Comparison of ENCODE assay signal across 12 cellular contexts in the genomic region with DNA sequence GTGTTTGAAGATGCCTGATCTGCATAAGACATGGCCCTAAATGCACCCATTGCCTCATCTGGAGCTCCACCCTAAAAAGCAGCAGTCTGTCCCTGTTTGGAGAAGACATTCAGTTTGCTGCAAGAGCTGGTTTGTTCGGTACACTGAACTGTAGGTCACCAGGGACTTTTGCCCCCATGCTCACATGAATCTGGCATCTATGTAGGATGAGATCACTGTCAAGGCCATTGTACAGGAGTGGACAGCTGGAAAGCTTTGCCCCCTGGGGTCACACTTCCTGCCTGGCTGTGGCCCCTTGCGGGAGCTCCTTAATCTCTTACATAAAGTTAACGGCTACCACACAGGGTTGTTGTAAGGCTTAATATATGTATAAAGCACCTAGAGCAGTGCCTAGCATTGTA.
DNase-seq lines count a peak whose midpoint lies in the region; TF ChIP-seq lines count a peak whose summit lies in the region.
"Had no signal": no experiment of that assay in that cellular context is flagged by ENCODE, and none has a peak within 500 bp of the region (broad histone marks: within the 10 kb centered on the region; RNA-seq: fewer than 3 reads in every experiment).

No MANE protein-coding gene starts in this region.

- H2AFZ ChIP-seq in H9 (ENCODE audit: low read length) = no peak overlapping the region

- H3K18ac ChIP-seq in H9 (ENCODE audit: insufficient read length, low read depth, low read length) = no peak overlapping the region

- no peak overlapping the region for H3K14ac ChIP-seq in H9 (ENCODE audit: insufficient read depth, low read length)

- no peak overlapping the region for H3K27ac ChIP-seq in H9 (ENCODE audit: insufficient read length, low read depth, low read length)
- H3K27ac ChIP-seq: thoracic aorta had no signal

- H3K4me3 ChIP-seq in NT2/D1 (ENCODE audit: insufficient read length, low read depth) (no peak overlapping the region), foreskin fibroblast (ENCODE audit: low read depth in 1 of 2, low read length in 2 of 2) (no peak overlapping the region)
- H3K4me3 ChIP-seq: thoracic aorta had no signal

- no CpG with 5 or more reads among the region's 3 CpGs for WGBS in H9 (ENCODE audit: extremely low coverage, insufficient read length, low lambda C conversion rate)

- H2BK5ac ChIP-seq in H9 (ENCODE audit: insufficient read length, low read length) = no peak overlapping the region

- H3K79me2 ChIP-seq in H9 (ENCODE audit: insufficient read depth, low read length) = no peaks in the 10 kb centered on the region

- H4K5ac ChIP-seq in H9 (ENCODE audit: insufficient read length, low read depth, low read length) = no peak overlapping the region

- H3K27ac Mint-ChIP-seq in H9 (peak overlapping the region in 2 of 3 experiments; percentile 32 to 59; a peak in 3 of 7 replicates), osteocyte (ENCODE audit: unreplicated experiment) (peak overlapping the region; percentile 36)
- H3K27ac Mint-ChIP-seq: activated naive CD8-positive, alpha-beta T cell treated with anti-CD3 and anti-CD28 coated beads for 36 hours; CD8-positive, alpha-beta T cell had no signal

- no peak overlapping the region for H3K23ac ChIP-seq in H9 (ENCODE audit: insufficient read length, low read depth, low read length)

- H3K27me3 Mint-ChIP-seq in H9 (ENCODE audit: low read depth) = no peaks in the 10 kb centered on the region
- H3K27me3 Mint-ChIP-seq in osteocyte (ENCODE audit: unreplicated experiment) = no peaks in the 10 kb centered on the region
- H3K27me3 Mint-ChIP-seq: activated naive CD8-positive, alpha-beta T cell treated with anti-CD3 and anti-CD28 coated beads for 36 hours had no signal

- H2AK5ac ChIP-seq in H9 (ENCODE audit: insufficient read length, low read length) = no peak overlapping the region

- H3K4me1 Mint-ChIP-seq in H9 (peaks cover 13 to 21% of the 10 kb centered on the region in 2 experiments), osteocyte (ENCODE audit: unreplicated experiment) (peaks cover 26% of the 10 kb centered on the region)
- H3K4me1 Mint-ChIP-seq: activated naive CD8-positive, alpha-beta T cell treated with anti-CD3 and anti-CD28 coated beads for 36 hours had no signal

- no peak overlapping the region for H3K4ac ChIP-seq in H9 (ENCODE audit: low read depth, low read length)

- no peaks in the 10 kb centered on the region for H4K20me1 ChIP-seq in H9 (ENCODE audit: control insufficient read depth, insufficient read depth, insufficient read length)

- no peak overlapping the region for H3K56ac ChIP-seq in H9 (ENCODE audit: insufficient read length, low read depth, low read length)

- no peak overlapping the region for H3T11ph ChIP-seq in H9 (ENCODE audit: low read length)

- H3K23me2 ChIP-seq in H9 (ENCODE audit: insufficient read length, low read depth, low read length, poor library complexity, severe bottlenecking) = no peaks in the 10 kb centered on the region

- H3K36me3 Mint-ChIP-seq in H9 (ENCODE audit: insufficient read depth in 1 of 3, low read depth in 3 of 3) (peaks cover 7 to 26% (median 21%) of the 10 kb centered on the region in 3 experiments; a peak in 6 of 7 replicates), osteocyte (ENCODE audit: unreplicated experiment) (peaks cover 8% of the 10 kb centered on the region)

- peak overlapping the region in 1 of 2 experiments; percentile 12; a peak in 1 of 5 replicates for H3K4me3 Mint-ChIP-seq in H9
- H3K4me3 Mint-ChIP-seq in osteocyte (ENCODE audit: unreplicated experiment) = no peak overlapping the region
- H3K4me3 Mint-ChIP-seq: activated naive CD8-positive, alpha-beta T cell treated with anti-CD3 and anti-CD28 coated beads for 36 hours; CD8-positive, alpha-beta T cell had no signal

- H3K36me3 ChIP-seq in NT2/D1 (ENCODE audit: insufficient read depth, insufficient read length, low read length) = peaks cover 31% of the 10 kb centered on the region

- no peak overlapping the region for H4K91ac ChIP-seq in H9 (ENCODE audit: insufficient read length, low read depth, low read length)

- H3K9ac ChIP-seq in H9 (ENCODE audit: extremely low read depth, insufficient read length, low read length) = no peak overlapping the region
- no peak overlapping the region for H3K9ac ChIP-seq in NT2/D1 (ENCODE audit: insufficient read length, low read depth)

- H3K9me3 ChIP-seq in H9 (ENCODE audit: control insufficient read depth, low read depth, low read length) (no peaks in the 10 kb centered on the region), NT2/D1 (ENCODE audit: insufficient read depth, low read length) (no peaks in the 10 kb centered on the region)
- H3K9me3 ChIP-seq: thoracic aorta had no signal

- no peaks in the 10 kb centered on the region for H3K79me1 ChIP-seq in H9 (ENCODE audit: insufficient read depth, low read depth, low read length, poor library complexity, severe bottlenecking)

- H3K9me3 Mint-ChIP-seq in H9 (no peaks in the 10 kb centered on the region), osteocyte (ENCODE audit: unreplicated experiment) (no peaks in the 10 kb centered on the region)
- H3K9me3 Mint-ChIP-seq: activated naive CD8-positive, alpha-beta T cell treated with anti-CD3 and anti-CD28 coated beads for 36 hours; CD8-positive, alpha-beta T cell had no signal

- DNase-seq in H9 (no peak), NT2/D1 (ENCODE audit: low read depth, low spot score) (peak; percentile 30), foreskin fibroblast (peak; percentile 32 to 49), osteocyte (ENCODE audit: extremely low spot score, unreplicated experiment) (no peak), hippocampal formation (lab: John Stamatoyannopoulos, UW) (no peak), SIG-M5 treated with dmso at 0.1 percent for 504 hours (lab: John Stamatoyannopoulos, UW; ENCODE audit: unreplicated experiment) (no peak)
- DNase-seq in activated naive CD4-positive, alpha-beta T cell treated with Interleukin-2 at 50 U/mL for 16 hours = no peak
- DNase-seq: activated naive CD8-positive, alpha-beta T cell treated with anti-CD3 and anti-CD28 coated beads for 36 hours; CD8-positive, alpha-beta T cell; NCI-H1092; NCI-H524 treated with DMSO at 0.1 percent for 48 hours had no signal

- H3K27me3 ChIP-seq in H9 (ENCODE audit: insufficient read depth, low read length) = no peaks in the 10 kb centered on the region
- H3K27me3 ChIP-seq in NT2/D1 (ENCODE audit: insufficient read depth, insufficient read length) = no peaks in the 10 kb centered on the region

- no peak overlapping the region for H4K8ac ChIP-seq in H9 (replicated peaks; ENCODE audit: insufficient read length, low read depth, low read length)

- no peak overlapping the region for H2BK20ac ChIP-seq in H9 (ENCODE audit: low read depth, low read length, poor library complexity, severe bottlenecking)

- no peak overlapping the region for H2BK120ac ChIP-seq in H9 (ENCODE audit: low read depth, low read length, poor library complexity, severe bottlenecking)

- TF ChIP-seq CTCF in H9 (conservative IDR thresholded peaks at IDR 0.05) (no peak), foreskin fibroblast (IDR thresholded peaks at IDR 0.05; ENCODE audit: low read depth, low read length) (no peak), osteocyte (IDR thresholded peaks at IDR 0.05) (no peak)

- H2BK15ac ChIP-seq in H9 (ENCODE audit: low read depth, low read length) = no peak overlapping the region

- no peak overlapping the region for H3K4me2 ChIP-seq in H9 (ENCODE audit: insufficient read depth, insufficient read length, low read length)

- no peak overlapping the region for H2BK12ac ChIP-seq in H9 (ENCODE audit: insufficient read length, low read depth, low read length)

- H3K4me1 ChIP-seq in H9 (ENCODE audit: insufficient read depth, low read length) (peaks cover 8% of the 10 kb centered on the region; the same call in 1 of the 2 replicates), NT2/D1 (ENCODE audit: insufficient read depth, insufficient read length) (no peaks in the 10 kb centered on the region)

Comparison
In these comparisons a context has a peak if more than half of its experiments do, and no peak if none do; other contexts are left out.
1. DNase-seq: peak in NT2/D1 (single experiment) and foreskin fibroblast (2 of 2); none in H9 (single experiment), osteocyte (single experiment), hippocampal formation (0 of 2), SIG-M5 treated with dmso at 0.1 percent for 504 hours (single experiment) and activated naive CD4-positive, alpha-beta T cell treated with Interleukin-2 at 50 U/mL for 16 hours (single experiment).